ENCODE assay signal across 23 cellular contexts in the genomic region with DNA sequence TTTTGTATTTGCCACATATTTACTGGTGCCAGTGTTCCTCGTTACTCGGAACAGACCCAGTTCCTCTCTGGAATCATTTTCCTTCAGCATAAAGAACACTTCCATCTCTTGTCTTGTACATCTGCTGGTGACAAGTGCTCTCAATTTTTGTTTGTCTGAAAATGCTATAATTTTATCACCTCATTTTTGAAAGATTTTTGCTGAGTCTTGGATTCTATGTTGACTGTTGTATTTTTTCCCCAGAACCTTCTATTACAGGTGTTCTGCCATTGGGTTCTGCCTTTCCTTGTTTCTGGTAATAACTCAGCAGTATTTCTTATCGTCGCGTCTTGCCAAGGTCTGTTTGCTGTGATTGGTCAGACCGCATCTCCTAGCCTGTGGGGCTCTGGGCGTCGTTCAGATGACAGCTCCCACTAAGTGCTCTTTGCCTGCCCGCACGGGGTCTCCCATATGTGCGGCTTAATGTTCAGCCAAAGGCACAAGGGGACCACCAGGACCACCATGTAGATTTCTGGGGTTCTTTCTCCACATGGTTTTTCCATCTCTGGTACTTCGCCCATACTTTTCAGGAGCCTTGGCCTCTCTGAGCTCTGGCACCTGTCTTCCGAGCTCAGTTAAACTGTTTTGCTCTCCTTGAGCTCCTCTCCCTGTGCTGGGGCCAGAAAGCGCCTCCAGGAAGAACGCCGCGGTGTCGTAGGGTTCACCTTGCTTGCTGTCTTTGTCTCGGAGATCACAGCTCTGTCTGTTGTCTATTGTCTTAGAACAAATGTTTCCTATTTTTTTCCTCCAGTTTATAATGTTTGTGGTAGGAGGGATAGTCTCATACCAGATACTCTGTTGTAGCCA.
A peak's percentile ranks its signal among the peaks of the same experiment; 100 is the strongest.
DNase-seq lines count a peak whose midpoint lies in the region; ATAC-seq, FAIRE-seq and TF ChIP-seq lines count a peak whose summit lies in the region.
"Had no signal": no experiment of that assay in that cellular context is flagged by ENCODE, and none has a peak within 500 bp of the region (broad histone marks: within the 10 kb centered on the region; RNA-seq: fewer than 3 reads in every experiment).

No MANE protein-coding gene starts in this region.

- no TSS peak for BruUV-seq in K562 (replicated peaks; lab: Mats Ljungman, UMichigan)

- H3K36me3 ChIP-seq in K562 (ENCODE audit: control insufficient read depth, insufficient read depth, low read length) (no peaks in the 10 kb centered on the region), endodermal cell (ENCODE audit: control insufficient read depth, insufficient read depth, low read length) (no peaks in the 10 kb centered on the region), colonic mucosa (no peaks in the 10 kb centered on the region)
- H3K36me3 ChIP-seq: BLaER1, Peyer's patch had no signal

- H3K27me3 ChIP-seq in K562 (ENCODE audit: control insufficient read depth in 2 of 2, insufficient read depth in 2 of 2, low read length in 2 of 2) (peaks cover 18 to 50% of the 10 kb centered on the region in 2 experiments), endodermal cell (ENCODE audit: control insufficient read depth, insufficient read depth, low read length, poor library complexity, severe bottlenecking) (no peaks in the 10 kb centered on the region), colonic mucosa (no peaks in the 10 kb centered on the region)
- H3K27me3 ChIP-seq: BLaER1, Peyer's patch had no signal

- 28% methylated on average over 19 of the region's 19 CpGs for WGBS in K562 (ENCODE audit: insufficient coverage, low coverage, missing lambda C conversion rate)
- WGBS in endodermal cell (ENCODE audit: insufficient coverage in 1 of 2, insufficient read length in 1 of 2), 2 experiments: 92 to 95% methylated on average over 13 to 19 of the region's 19 CpGs

- no peak for ATAC-seq in K562

- no peak overlapping the region for H3K27ac Mint-ChIP-seq in endodermal cell
- H3K27ac Mint-ChIP-seq: CD4-positive, alpha-beta T cell; IgD-negative memory B cell had no signal

- no peak for TF ChIP-seq POLR2A in K562 (conservative IDR thresholded peaks at IDR 0.05)

- TF ChIP-seq CTCF in K562 (IDR thresholded peaks at IDR 0.05 in 2 of 3, conservative IDR thresholded peaks at IDR 0.05 in 1 of 3; ENCODE audit: insufficient read depth in 2 of 3, low read depth in 1 of 3, low read length in 3 of 3) (no peak), endodermal cell (conservative IDR thresholded peaks at IDR 0.05) (no peak), colonic mucosa (IDR thresholded peaks at IDR 0.05) (no peak)

- no peak for TF ChIP-seq RAD21 in K562 (CRISPR knock-in tag; conservative IDR thresholded peaks at IDR 0.05 in 1 of 2, IDR thresholded peaks at IDR 0.05 in 1 of 2)

- H3K4me1 ChIP-seq in K562 (replicated peaks in 1 of 2; ENCODE audit: control insufficient read depth in 2 of 2, insufficient read depth in 2 of 2, low read length in 2 of 2) (peaks cover 3 to 13% of the 10 kb centered on the region in 2 experiments; a peak in 4 of 5 replicates), endodermal cell (ENCODE audit: control insufficient read depth, insufficient read depth, low read length) (no peaks in the 10 kb centered on the region), colonic mucosa (no peaks in the 10 kb centered on the region)
- H3K4me1 ChIP-seq: Peyer's patch had no signal

- peaks cover 8% of the 10 kb centered on the region for H3K4me1 Mint-ChIP-seq in endodermal cell

- H4K20me1 ChIP-seq in K562 (replicated peaks; ENCODE audit: control insufficient read depth, insufficient read depth, low read length): no peaks in the 10 kb centered on the region
- H4K20me1 ChIP-seq: BLaER1 had no signal

- no peak overlapping the region for H3K4me3 Mint-ChIP-seq in endodermal cell
- H3K4me3 Mint-ChIP-seq: CD4-positive, alpha-beta T cell; IgD-negative memory B cell had no signal

- no peak overlapping the region for H3K9ac ChIP-seq in K562 (ENCODE audit: insufficient read depth in 1 of 2, low read depth in 2 of 2, low read length in 2 of 2)
- H3K9ac ChIP-seq in endodermal cell (ENCODE audit: extremely low read depth, low read length, poor library complexity, severe bottlenecking): no peak overlapping the region
- H3K9ac ChIP-seq in colonic mucosa (ENCODE audit: low read depth in 2 of 2, low read length in 2 of 2): no peak overlapping the region
- H3K9ac ChIP-seq: BLaER1 had no signal

- intact Hi-C loops in K562 (cut with micrococcal nuclease): no loop called here
- intact Hi-C loops in posterior vena cava (cut with DNase I): no loop called here
- intact Hi-C loops in colonic mucosa (cut with DNase I): no loop called here

- no peaks in the 10 kb centered on the region for H3K9me3 Mint-ChIP-seq in endodermal cell
- H3K9me3 Mint-ChIP-seq: CD4-positive, alpha-beta T cell; IgD-negative memory B cell had no signal

- H3K36me3 Mint-ChIP-seq in endodermal cell (ENCODE audit: low read depth): no peaks in the 10 kb centered on the region

- no peak for TF ChIP-seq EP300 in K562 (IDR thresholded peaks at IDR 0.05; ENCODE audit: low read length)

- CTCF ChIA-PET in K562 (lab: Yijun Ruan, JAX; ENCODE audit: low intra/inter-chr PET ratio): no interaction called here

- no peak overlapping the region for H3K4me3 ChIP-seq in K562
- no peak overlapping the region for H3K4me3 ChIP-seq in endodermal cell (ENCODE audit: low read length)
- H3K4me3 ChIP-seq in colonic mucosa: no peak overlapping the region
- H3K4me3 ChIP-seq: BLaER1, Peyer's patch had no signal

- H3K79me2 ChIP-seq in K562 (ENCODE audit: control insufficient read depth, insufficient read depth, low read length): no peaks in the 10 kb centered on the region

- H3K27me3 Mint-ChIP-seq in endodermal cell (ENCODE audit: insufficient read depth): peaks cover 11% of the 10 kb centered on the region

- H3K27ac ChIP-seq in K562 (ENCODE audit: extremely low read depth, low read depth, low read length): no peak overlapping the region
- H3K27ac ChIP-seq in endodermal cell (ENCODE audit: low read depth, low read length): no peak overlapping the region
- H3K27ac ChIP-seq in colonic mucosa: no peak overlapping the region
- H3K27ac ChIP-seq: BLaER1, Peyer's patch had no signal

- H3K9me3 ChIP-seq in K562 (replicated peaks; ENCODE audit: control insufficient read depth, insufficient read depth, low read depth, low read length): no peaks in the 10 kb centered on the region
- no peaks in the 10 kb centered on the region for H3K9me3 ChIP-seq in endodermal cell (ENCODE audit: control insufficient read depth, low read length)
- no peaks in the 10 kb centered on the region for H3K9me3 ChIP-seq in colonic mucosa
- H3K9me3 ChIP-seq: BLaER1, Peyer's patch had no signal

- H3K4me2 ChIP-seq in K562 (ENCODE audit: insufficient read depth, low read length): no peak overlapping the region
- H3K4me2 ChIP-seq: BLaER1 had no signal

- peak; percentile 37 for FAIRE-seq in K562 (lab: Jason Lieb, UNC)
- FAIRE-seq: GM18507 had no signal

- in situ Hi-C loops in K562 (cut with MboI): no loop called here

- no peaks in the 10 kb centered on the region for H3K9me1 ChIP-seq in K562 (ENCODE audit: control insufficient read depth, insufficient read depth, low read length)

- H2AFZ ChIP-seq in K562 (ENCODE audit: low read depth, low read length): no peak overlapping the region

- POLR2A ChIA-PET in K562 (lab: Yijun Ruan, JAX): interaction anchor here (0.6 to 1.3 kb wide), 3 partner anchors 10 to 34 kb away, joined by 4 to 5 read pairs (median 5); no protein-coding TSS in a partner anchor

- DNase-seq in D341Med (ENCODE audit: low spot score): peak; percentile 21
- DNase-seq in K562 (ENCODE audit: extremely low read depth in 1 of 4, low spot score in 3 of 4): no peak
- peak; percentile 35 for DNase-seq in endodermal cell
- DNase-seq in posterior vena cava (ENCODE audit: low spot score): peak; percentile 63
- DNase-seq in activated effector memory CD4-positive, alpha-beta T cell treated with anti-CD3 and anti-CD28 coated beads, Interleukin-2, amount 50 U/mL, for 16 hours: no peak
- no peak for DNase-seq in colonic mucosa
- no peak for DNase-seq in activated CD4-positive, CD25-positive, alpha-beta regulatory T cell treated with anti-CD3 and anti-CD28 coated beads, Interleukin-2, amount 50 U/mL, for 72 hours
- no peak for DNase-seq in GF-D8 (lab: John Stamatoyannopoulos, UW)
- DNase-seq: CD4-positive, alpha-beta T cell; DMS153; GOT3; HCEC 1CT; Karpas-422; MV-4-11; NCI-H1105 treated with DMSO at 0.1 percent for 48 hours; NCI-H2081; NCI-H2171 treated with DMSO at 0.1 percent for 48 hours; NCI-H524 treated with DMSO at 0.1 percent for 48 hours; NCI-H82; Peyer's patch had no signal

TF ChIP-seq in K562, 482 proteins besides CTCF, POLR2A, EP300 and RAD21:
- peak; percentile 38 for TF ChIP-seq MAFG (tag; conservative IDR thresholded peaks at IDR 0.05)
- 0 out of 2 replicates have a peak, but pooled peaks have one; percentile 2 for TF ChIP-seq MAFF (IDR thresholded peaks at IDR 0.05; ENCODE audit: low read length)
- TF ChIP-seq ZNF316 (IDR thresholded peaks at IDR 0.05): peak; percentile 78
- TF ChIP-seq, protein P1, sequence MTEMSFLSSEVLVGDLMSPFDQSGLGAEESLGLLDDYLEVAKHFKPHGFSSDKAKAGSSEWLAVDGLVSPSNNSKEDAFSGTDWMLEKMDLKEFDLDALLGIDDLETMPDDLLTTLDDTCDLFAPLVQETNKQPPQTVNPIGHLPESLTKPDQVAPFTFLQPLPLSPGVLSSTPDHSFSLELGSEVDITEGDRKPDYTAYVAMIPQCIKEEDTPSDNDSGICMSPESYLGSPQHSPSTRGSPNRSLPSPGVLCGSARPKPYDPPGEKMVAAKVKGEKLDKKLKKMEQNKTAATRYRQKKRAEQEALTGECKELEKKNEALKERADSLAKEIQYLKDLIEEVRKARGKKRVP (CRISPR knock-in tag; IDR thresholded peaks at IDR 0.05): no peak
- TF ChIP-seq C11orf30 (IDR thresholded peaks at IDR 0.05; ENCODE audit: low read depth): peak; percentile 45; the same call in 1 of the 2 replicates
- TF ChIP-seq, protein P2, sequence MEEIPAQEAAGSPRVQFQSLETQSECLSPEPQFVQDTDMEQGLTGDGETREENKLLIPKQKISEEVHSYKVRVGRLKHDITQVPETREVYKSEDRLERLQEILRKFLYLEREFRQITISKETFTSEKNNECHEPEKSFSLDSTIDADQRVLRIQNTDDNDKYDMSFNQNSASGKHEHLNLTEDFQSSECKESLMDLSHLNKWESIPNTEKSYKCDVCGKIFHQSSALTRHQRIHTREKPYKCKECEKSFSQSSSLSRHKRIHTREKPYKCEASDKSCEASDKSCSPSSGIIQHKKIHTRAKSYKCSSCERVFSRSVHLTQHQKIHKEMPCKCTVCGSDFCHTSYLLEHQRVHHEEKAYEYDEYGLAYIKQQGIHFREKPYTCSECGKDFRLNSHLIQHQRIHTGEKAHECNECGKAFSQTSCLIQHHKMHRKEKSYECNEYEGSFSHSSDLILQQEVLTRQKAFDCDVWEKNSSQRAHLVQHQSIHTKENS (CRISPR knock-in tag; IDR thresholded peaks at IDR 0.05): no peak
- no peak for TF ChIP-seq YY1 (IDR thresholded peaks at IDR 0.05; ENCODE audit: borderline replicate concordance in 1 of 3, control insufficient read depth in 1 of 3, extremely low read depth in 1 of 3, insufficient read depth in 3 of 3, insufficient read length in 1 of 3, insufficient replicate concordance in 2 of 3, low read depth in 1 of 3, low read length in 2 of 3)

Comparison
In these comparisons a context has a peak if more than half of its experiments do, and no peak if none do; other contexts are left out.
1. DNase-seq: peak in D341Med (single experiment), endodermal cell (single experiment) and posterior vena cava (single experiment); none in K562 (0 of 4), activated effector memory CD4-positive, alpha-beta T cell treated with anti-CD3 and anti-CD28 coated beads, Interleukin-2, amount 50 U/mL, for 16 hours (single experiment), colonic mucosa (single experiment), activated CD4-positive, CD25-positive, alpha-beta regulatory T cell treated with anti-CD3 and anti-CD28 coated beads, Interleukin-2, amount 50 U/mL, for 72 hours (single experiment) and GF-D8 (single experiment).